ENCODE assay signal across 14 cellular contexts in genomic region chr1:160797861-160798273, GRCh38. TPM values are rescaled to one million over a fixed set of nuclear protein-coding genes. Genes with fewer than 3 reads are reported as not detected.
A peak's percentile ranks its signal among the peaks of the same experiment; 100 is the strongest.
DNase-seq lines count a peak whose midpoint lies in the region; ATAC-seq lines count a peak whose summit lies in the region.
"Had no signal": no experiment of that assay in that cellular context is flagged by ENCODE, and none has a peak within 500 bp of the region (broad histone marks: within the 10 kb centered on the region; RNA-seq: fewer than 3 reads in every experiment).

No MANE protein-coding gene starts in this region.

- H3K36me3 Mint-ChIP-seq in naive thymus-derived CD4-positive, alpha-beta T cell: peaks cover 8 to 37% (median 30%) of the 10 kb centered on the region in 5 donors

- ATAC-seq in naive thymus-derived CD4-positive, alpha-beta T cell: peak; percentile 51
- ATAC-seq: A549, pancreas had no signal

- H3K9me3 ChIP-seq in naive thymus-derived CD4-positive, alpha-beta T cell (ENCODE audit: control insufficient read depth in 2 of 3, low read length in 3 of 3): no peaks in the 10 kb centered on the region
- H3K9me3 ChIP-seq: A549, pancreas had no signal

- peaks cover 0 to 12% (median 4%) of the 10 kb centered on the region in 3 experiments for H3K36me3 ChIP-seq in naive thymus-derived CD4-positive, alpha-beta T cell (ENCODE audit: control insufficient read depth in 2 of 3, insufficient read depth in 3 of 3, low read length in 3 of 3)
- H3K36me3 ChIP-seq: pancreas had no signal

- H3K4me3 Mint-ChIP-seq in naive thymus-derived CD4-positive, alpha-beta T cell: peak overlapping the region; percentile 86 to 99 (median 98)

- H3K4me1 ChIP-seq in naive thymus-derived CD4-positive, alpha-beta T cell (ENCODE audit: control insufficient read depth in 2 of 2, insufficient read depth in 2 of 2, low read length in 2 of 2): peaks cover 35 to 37% of the 10 kb centered on the region in 2 donors
- H3K4me1 ChIP-seq: A549, pancreas had no signal

- peaks cover 42 to 78% (median 61%) of the 10 kb centered on the region in 7 donors for H3K4me1 Mint-ChIP-seq in naive thymus-derived CD4-positive, alpha-beta T cell

- peaks cover 0 to 24% (median 0%) of the 10 kb centered on the region in 5 donors for H3K27me3 Mint-ChIP-seq in naive thymus-derived CD4-positive, alpha-beta T cell

- CTCF ChIA-PET in naive thymus-derived CD4-positive, alpha-beta T cell (lab: Charles Lee): interaction anchor here (0.7 to 5.7 kb wide), 13 partner anchors 9 to 154 kb away, joined by 3 to 43 read pairs (median 8); no protein-coding TSS in a partner anchor

- peak overlapping the region; percentile 66 for H3K4me3 ChIP-seq in naive thymus-derived CD4-positive, alpha-beta T cell (ENCODE audit: low read length)
- H3K4me3 ChIP-seq: A549, pancreas had no signal

- DNase-seq in activated CD8-positive, alpha-beta memory T cell treated with anti-CD3 and anti-CD28 coated beads for 1 hour (ENCODE audit: extremely low read depth in 1 of 2, low read depth in 1 of 2): peak; percentile 17 to 28
- DNase-seq in activated CD8-positive, alpha-beta memory T cell treated with anti-CD3 and anti-CD28 coated beads, Interleukin-2, amount 50 U/mL, for 48 hours: no peak
- peak; percentile 41 to 49 for DNase-seq in activated T-helper 1 cell treated with anti-CD3 and anti-CD28 coated beads, Interleukin-2, amount 50 U/mL, for 16 hours (ENCODE audit: low read depth in 1 of 2, low spot score in 1 of 2)
- peak in 8 of 9 donors; percentile 46 to 83 (median 78) for DNase-seq in naive thymus-derived CD4-positive, alpha-beta T cell
- DNase-seq in EL (no peak), anterior cingulate cortex (lab: John Stamatoyannopoulos, UW) (no peak), SKM-1 (lab: John Stamatoyannopoulos, UW; ENCODE audit: unreplicated experiment) (no peak), putamen (ENCODE audit: low spot score) (no peak)
- DNase-seq: dermis blood vessel endothelial cell, GOT3, NCI-H2227 treated with DMSO at 0.1 percent for 48 hours, pancreas had no signal

- intact Hi-C loops in naive thymus-derived CD4-positive, alpha-beta T cell (cut with micrococcal nuclease): loop anchor here (1.0 to 5.0 kb wide), 7 partner anchors 9 to 319 kb away; partner anchors contain the start of genes NIT1 (in 1 of the 2) and PFDN2 (in 1 of the 2)

- POLR2A ChIA-PET in naive thymus-derived CD4-positive, alpha-beta T cell (lab: Charles Lee): interaction anchor here (0.6 to 4.4 kb wide), 19 partner anchors 10 to 453 kb away, joined by 3 to 21 read pairs (median 6); partner anchors contain the start of gene USF1

- peak overlapping the region; percentile 83 for H3K27ac ChIP-seq in naive thymus-derived CD4-positive, alpha-beta T cell (ENCODE audit: low read depth, low read length)
- H3K27ac ChIP-seq: A549, HL-60, pancreas had no signal

- peaks cover 0 to 2% (median 0%) of the 10 kb centered on the region in 11 donors for H3K9me3 Mint-ChIP-seq in naive thymus-derived CD4-positive, alpha-beta T cell

- H3K27me3 ChIP-seq in naive thymus-derived CD4-positive, alpha-beta T cell (ENCODE audit: control insufficient read depth in 2 of 2, insufficient read depth in 2 of 2, low read length in 2 of 2): no peaks in the 10 kb centered on the region
- H3K27me3 ChIP-seq: pancreas had no signal

- H3K27ac Mint-ChIP-seq in naive thymus-derived CD4-positive, alpha-beta T cell: peak overlapping the region; percentile 91 to 99 (median 99)

RNA-seq across cellular contexts. Expression of gene LY9, which starts 1.9 kb away (rescaled TPM):
- 100 to 1,000 TPM in 4 of 5 experiments, 1 to 10 TPM in 1; 5.6 to 141 (median 105) TPM for total RNA-seq in naive thymus-derived CD4-positive, alpha-beta T cell
- 100 to 1,000 TPM; 182 to 225 TPM for polyA plus RNA-seq in naive thymus-derived CD4-positive, alpha-beta T cell
- total RNA-seq: dermis blood vessel endothelial cell had no signal

RNA-seq across cellular contexts. Expression of gene SLAMF7, which starts 58.8 kb away (rescaled TPM):
- total RNA-seq in naive thymus-derived CD4-positive, alpha-beta T cell: 10 to 100 TPM in 2 of 5 experiments, 1 to 10 TPM in 3; 1.9 to 39.3 (median 7.7) TPM
- polyA plus RNA-seq in naive thymus-derived CD4-positive, alpha-beta T cell: under 1 TPM; 0.21 to 0.52 TPM
- total RNA-seq: dermis blood vessel endothelial cell had no signal

Comparison
In these comparisons a context has a peak if more than half of its experiments do, and no peak if none do; other contexts are left out.
1. DNase-seq: peak in activated CD8-positive, alpha-beta memory T cell treated with anti-CD3 and anti-CD28 coated beads for 1 hour (2 of 2), activated T-helper 1 cell treated with anti-CD3 and anti-CD28 coated beads, Interleukin-2, amount 50 U/mL, for 16 hours (2 of 2) and naive thymus-derived CD4-positive, alpha-beta T cell (8 of 9); none in activated CD8-positive, alpha-beta memory T cell treated with anti-CD3 and anti-CD28 coated beads, Interleukin-2, amount 50 U/mL, for 48 hours (single experiment), EL (single experiment), anterior cingulate cortex (0 of 58), SKM-1 (single experiment) and putamen (single experiment).